28 cellular contexts compared by ENCODE assay signal in genomic region chr6:814378-815347, GRCh38.
"Had no signal": no experiment of that assay in that cellular context is flagged by ENCODE, and none has a peak within 500 bp of the region (broad histone marks: within the 10 kb centered on the region; RNA-seq: fewer than 3 reads in every experiment).

No MANE protein-coding gene starts in this region.

- ATAC-seq: activated CD8-positive, alpha-beta T cell treated with anti-CD3 and anti-CD28 coated beads for 36 hours; activated naive CD8-positive, alpha-beta T cell treated with anti-CD3 and anti-CD28 coated beads, Interleukin-2, amount 50 U/mL, for 24 hours; activated T-cell treated with anti-CD3 and anti-CD28 coated beads, Interleukin-2, amount 50 U/mL, for 4 hours; activated T-helper 17 cell treated with anti-CD3 and anti-CD28 coated beads, Interleukin-2, amount 50 U/mL, for 72 hours; left ventricle myocardium superior; mucosa of descending colon had no signal

- H3K4me3 Mint-ChIP-seq: activated CD4-positive, alpha-beta T cell treated with anti-CD3 and anti-CD28 coated beads, Interleukin-2, amount 10 ng/mL, durations not matched to agents 7 days and 5 days; activated CD8-positive, alpha-beta T cell treated with anti-CD3 and anti-CD28 coated beads for 36 hours; activated naive CD4-positive, alpha-beta T cell treated with anti-CD3 and anti-CD28 coated beads, Interleukin-2, amount 50 U/mL, for 24 hours; activated naive CD8-positive, alpha-beta T cell treated with anti-CD3 and anti-CD28 coated beads, Interleukin-2, amount 50 U/mL, for 24 hours; activated T-cell treated with anti-CD3 and anti-CD28 coated beads, Interleukin-2, amount 50 U/mL, for 4 hours; activated T-helper 17 cell treated with anti-CD3 and anti-CD28 coated beads, Interleukin-2, amount 50 U/mL, for 72 hours; central memory CD8-positive, alpha-beta T cell; dendritic cell treated with granulocyte-macrophage colony-stimulating factor and Interleukin-4, amounts not matched to agents 40 ng/mL and 50 ng/mL, for 4 days; nephron had no signal

- H3K4me3 ChIP-seq: esophagus squamous epithelium, mucosa of descending colon, prostate gland, sigmoid colon, smooth muscle cell, suprapubic skin, tibial nerve had no signal

- DNase-seq: activated CD4-positive, alpha-beta T cell treated with anti-CD3 and anti-CD28 coated beads, Interleukin-2, amount 10 ng/mL, durations not matched to agents 7 days and 5 days; activated CD4-positive, CD25-positive, alpha-beta regulatory T cell treated with anti-CD3 and anti-CD28 coated beads, Interleukin-2, amount 50 U/mL, for 72 hours; activated CD8-positive, alpha-beta T cell treated with anti-CD3 and anti-CD28 coated beads for 36 hours; activated gamma-delta T cell treated with Interleukin-2 at 50 U/mL for 16 hours; activated naive CD8-positive, alpha-beta T cell treated with anti-CD3 and anti-CD28 coated beads, Interleukin-2, amount 50 U/mL, for 24 hours; activated T-cell treated with anti-CD3 and anti-CD28 coated beads, Interleukin-2, amount 50 U/mL, for 4 hours; amygdala; esophagus squamous epithelium; foreskin melanocyte; islet precursor cell; left ventricle myocardium superior; mucosa of descending colon; sigmoid colon; stimulated activated CD4-positive, alpha-beta T cell treated with anti-CD3 and anti-CD28 coated beads, Interleukin-15, amount 100 ng/mL, for 24 hours; stimulated activated CD4-positive, alpha-beta T cell treated with anti-CD3 and anti-CD28 coated beads, Interleukin-2, amount 100 ng/mL, for 24 hours; stimulated activated naive CD4-positive, alpha-beta T cell; T-helper 1 cell had no signal

- H3K4me1 Mint-ChIP-seq: central memory CD8-positive, alpha-beta T cell had no signal

- H3K9me3 ChIP-seq: esophagus squamous epithelium, mucosa of descending colon, neutrophil, prostate gland, sigmoid colon, suprapubic skin, tibial nerve had no signal

- H3K9me3 Mint-ChIP-seq: activated CD4-positive, alpha-beta T cell treated with anti-CD3 and anti-CD28 coated beads, Interleukin-2, amount 10 ng/mL, durations not matched to agents 7 days and 5 days; activated CD8-positive, alpha-beta T cell treated with anti-CD3 and anti-CD28 coated beads for 36 hours; activated naive CD4-positive, alpha-beta T cell treated with anti-CD3 and anti-CD28 coated beads, Interleukin-2, amount 50 U/mL, for 24 hours; activated T-cell treated with anti-CD3 and anti-CD28 coated beads, Interleukin-2, amount 50 U/mL, for 4 hours; activated T-helper 17 cell treated with anti-CD3 and anti-CD28 coated beads, Interleukin-2, amount 50 U/mL, for 72 hours; central memory CD8-positive, alpha-beta T cell; dendritic cell treated with granulocyte-macrophage colony-stimulating factor and Interleukin-4, amounts not matched to agents 40 ng/mL and 50 ng/mL, for 4 days had no signal

- H3K27me3 ChIP-seq: esophagus squamous epithelium, sigmoid colon, suprapubic skin, tibial nerve had no signal

- H3K27ac Mint-ChIP-seq: activated CD4-positive, alpha-beta T cell treated with anti-CD3 and anti-CD28 coated beads, Interleukin-2, amount 10 ng/mL, durations not matched to agents 7 days and 5 days; activated CD8-positive, alpha-beta T cell treated with anti-CD3 and anti-CD28 coated beads for 36 hours; activated naive CD4-positive, alpha-beta T cell treated with anti-CD3 and anti-CD28 coated beads, Interleukin-2, amount 50 U/mL, for 24 hours; activated naive CD8-positive, alpha-beta T cell treated with anti-CD3 and anti-CD28 coated beads, Interleukin-2, amount 50 U/mL, for 24 hours; activated T-helper 17 cell treated with anti-CD3 and anti-CD28 coated beads, Interleukin-2, amount 50 U/mL, for 72 hours; dendritic cell treated with granulocyte-macrophage colony-stimulating factor and Interleukin-4, amounts not matched to agents 40 ng/mL and 50 ng/mL, for 4 days; nephron had no signal

- H3K4me2 ChIP-seq: smooth muscle cell had no signal

- H3K27ac ChIP-seq: esophagus squamous epithelium, neutrophil, prostate gland, suprapubic skin, tibial nerve, WERI-Rb-1 had no signal

- H3K4me1 ChIP-seq: prostate gland, sigmoid colon, tibial nerve had no signal

- H3K36me3 ChIP-seq: esophagus squamous epithelium, neutrophil, prostate gland, sigmoid colon, suprapubic skin, tibial nerve, WERI-Rb-1 had no signal
